Comparison of ENCODE assay signal across 1 cellular context in the genomic region with DNA sequence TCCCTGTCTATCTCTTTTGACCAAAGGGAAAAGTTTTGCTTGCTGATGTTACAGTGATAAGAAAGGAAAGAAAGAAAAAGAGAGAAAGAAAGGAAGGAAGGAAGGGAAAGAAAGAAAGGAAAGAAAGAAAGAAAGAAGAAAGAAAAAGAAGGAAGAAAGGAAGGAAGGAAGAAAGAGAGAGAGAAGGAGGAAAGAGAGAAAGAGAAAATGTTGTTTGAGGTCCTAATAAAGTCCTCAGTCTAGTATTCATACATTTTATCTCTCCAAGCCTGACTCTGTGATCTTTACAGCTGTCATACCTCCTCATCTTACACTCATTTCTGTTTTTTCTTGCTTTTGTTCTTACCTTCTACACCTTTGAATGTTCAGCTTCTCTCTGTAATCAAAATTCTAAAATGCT.
TF ChIP-seq lines count a peak whose summit lies in the region.

No MANE protein-coding gene starts in this region.

TF ChIP-seq in GM23338, 12 proteins besides CTCF, POLR2A, EP300 and RAD21 (continued from another document):
- TF ChIP-seq, protein P1, sequence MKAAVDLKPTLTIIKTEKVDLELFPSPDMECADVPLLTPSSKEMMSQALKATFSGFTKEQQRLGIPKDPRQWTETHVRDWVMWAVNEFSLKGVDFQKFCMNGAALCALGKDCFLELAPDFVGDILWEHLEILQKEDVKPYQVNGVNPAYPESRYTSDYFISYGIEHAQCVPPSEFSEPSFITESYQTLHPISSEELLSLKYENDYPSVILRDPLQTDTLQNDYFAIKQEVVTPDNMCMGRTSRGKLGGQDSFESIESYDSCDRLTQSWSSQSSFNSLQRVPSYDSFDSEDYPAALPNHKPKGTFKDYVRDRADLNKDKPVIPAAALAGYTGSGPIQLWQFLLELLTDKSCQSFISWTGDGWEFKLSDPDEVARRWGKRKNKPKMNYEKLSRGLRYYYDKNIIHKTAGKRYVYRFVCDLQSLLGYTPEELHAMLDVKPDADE (IDR thresholded peaks at IDR 0.05): no peak
- TF ChIP-seq EZH2phosphoT487 (IDR thresholded peaks at IDR 0.05; ENCODE audit: unreplicated experiment) (no peak), CREB1 (CRISPR knock-in tag; IDR thresholded peaks at IDR 0.05; ENCODE audit: low read depth) (no peak), STAT1 (IDR thresholded peaks at IDR 0.05; ENCODE audit: unreplicated experiment) (no peak), NANOG (IDR thresholded peaks at IDR 0.05; ENCODE audit: borderline replicate concordance) (no peak), JUNB (IDR thresholded peaks at IDR 0.05; ENCODE audit: unreplicated experiment) (no peak), ZNF331 (CRISPR knock-in tag; IDR thresholded peaks at IDR 0.05; ENCODE audit: low read depth) (no peak), EZH2 (IDR thresholded peaks at IDR 0.05; ENCODE audit: low read depth, unreplicated experiment) (no peak), ZNF114 (CRISPR knock-in tag; IDR thresholded peaks at IDR 0.05) (no peak)
- TF ChIP-seq, protein P2, sequence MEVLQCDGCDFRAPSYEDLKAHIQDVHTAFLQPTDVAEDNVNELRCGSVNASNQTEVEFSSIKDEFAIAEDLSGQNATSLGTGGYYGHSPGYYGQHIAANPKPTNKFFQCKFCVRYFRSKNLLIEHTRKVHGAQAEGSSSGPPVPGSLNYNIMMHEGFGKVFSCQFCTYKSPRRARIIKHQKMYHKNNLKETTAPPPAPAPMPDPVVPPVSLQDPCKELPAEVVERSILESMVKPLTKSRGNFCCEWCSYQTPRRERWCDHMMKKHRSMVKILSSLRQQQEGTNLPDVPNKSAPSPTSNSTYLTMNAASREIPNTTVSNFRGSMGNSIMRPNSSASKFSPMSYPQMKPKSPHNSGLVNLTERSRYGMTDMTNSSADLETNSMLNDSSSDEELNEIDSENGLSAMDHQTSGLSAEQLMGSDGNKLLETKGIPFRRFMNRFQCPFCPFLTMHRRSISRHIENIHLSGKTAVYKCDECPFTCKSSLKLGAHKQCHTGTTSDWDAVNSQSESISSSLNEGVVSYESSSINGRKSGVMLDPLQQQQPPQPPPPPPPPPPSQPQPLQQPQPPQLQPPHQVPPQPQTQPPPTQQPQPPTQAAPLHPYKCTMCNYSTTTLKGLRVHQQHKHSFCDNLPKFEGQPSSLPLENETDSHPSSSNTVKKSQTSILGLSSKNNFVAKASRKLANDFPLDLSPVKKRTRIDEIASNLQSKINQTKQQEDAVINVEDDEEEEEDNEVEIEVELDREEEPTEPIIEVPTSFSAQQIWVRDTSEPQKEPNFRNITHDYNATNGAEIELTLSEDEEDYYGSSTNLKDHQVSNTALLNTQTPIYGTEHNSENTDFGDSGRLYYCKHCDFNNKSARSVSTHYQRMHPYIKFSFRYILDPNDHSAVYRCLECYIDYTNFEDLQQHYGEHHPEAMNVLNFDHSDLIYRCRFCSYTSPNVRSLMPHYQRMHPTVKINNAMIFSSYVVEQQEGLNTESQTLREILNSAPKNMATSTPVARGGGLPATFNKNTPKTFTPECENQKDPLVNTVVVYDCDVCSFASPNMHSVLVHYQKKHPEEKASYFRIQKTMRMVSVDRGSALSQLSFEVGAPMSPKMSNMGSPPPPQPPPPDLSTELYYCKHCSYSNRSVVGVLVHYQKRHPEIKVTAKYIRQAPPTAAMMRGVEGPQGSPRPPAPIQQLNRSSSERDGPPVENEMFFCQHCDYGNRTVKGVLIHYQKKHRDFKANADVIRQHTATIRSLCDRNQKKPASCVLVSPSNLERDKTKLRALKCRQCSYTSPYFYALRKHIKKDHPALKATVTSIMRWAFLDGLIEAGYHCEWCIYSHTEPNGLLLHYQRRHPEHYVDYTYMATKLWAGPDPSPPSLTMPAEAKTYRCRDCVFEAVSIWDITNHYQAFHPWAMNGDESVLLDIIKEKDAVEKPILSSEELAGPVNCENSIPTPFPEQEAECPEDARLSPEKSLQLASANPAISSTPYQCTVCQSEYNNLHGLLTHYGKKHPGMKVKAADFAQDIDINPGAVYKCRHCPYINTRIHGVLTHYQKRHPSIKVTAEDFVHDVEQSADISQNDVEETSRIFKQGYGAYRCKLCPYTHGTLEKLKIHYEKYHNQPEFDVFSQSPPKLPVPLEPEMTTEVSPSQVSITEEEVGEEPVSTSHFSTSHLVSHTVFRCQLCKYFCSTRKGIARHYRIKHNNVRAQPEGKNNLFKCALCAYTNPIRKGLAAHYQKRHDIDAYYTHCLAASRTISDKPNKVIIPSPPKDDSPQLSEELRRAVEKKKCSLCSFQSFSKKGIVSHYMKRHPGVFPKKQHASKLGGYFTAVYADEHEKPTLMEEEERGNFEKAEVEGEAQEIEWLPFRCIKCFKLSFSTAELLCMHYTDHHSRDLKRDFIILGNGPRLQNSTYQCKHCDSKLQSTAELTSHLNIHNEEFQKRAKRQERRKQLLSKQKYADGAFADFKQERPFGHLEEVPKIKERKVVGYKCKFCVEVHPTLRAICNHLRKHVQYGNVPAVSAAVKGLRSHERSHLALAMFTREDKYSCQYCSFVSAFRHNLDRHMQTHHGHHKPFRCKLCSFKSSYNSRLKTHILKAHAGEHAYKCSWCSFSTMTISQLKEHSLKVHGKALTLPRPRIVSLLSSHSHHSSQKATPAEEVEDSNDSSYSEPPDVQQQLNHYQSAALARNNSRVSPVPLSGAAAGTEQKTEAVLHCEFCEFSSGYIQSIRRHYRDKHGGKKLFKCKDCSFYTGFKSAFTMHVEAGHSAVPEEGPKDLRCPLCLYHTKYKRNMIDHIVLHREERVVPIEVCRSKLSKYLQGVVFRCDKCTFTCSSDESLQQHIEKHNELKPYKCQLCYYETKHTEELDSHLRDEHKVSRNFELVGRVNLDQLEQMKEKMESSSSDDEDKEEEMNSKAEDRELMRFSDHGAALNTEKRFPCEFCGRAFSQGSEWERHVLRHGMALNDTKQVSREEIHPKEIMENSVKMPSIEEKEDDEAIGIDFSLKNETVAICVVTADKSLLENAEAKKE (CRISPR knock-in tag; IDR thresholded peaks at IDR 0.05): no peak
